Comparison of ENCODE assay signal across 20 cellular contexts in the genomic region with DNA sequence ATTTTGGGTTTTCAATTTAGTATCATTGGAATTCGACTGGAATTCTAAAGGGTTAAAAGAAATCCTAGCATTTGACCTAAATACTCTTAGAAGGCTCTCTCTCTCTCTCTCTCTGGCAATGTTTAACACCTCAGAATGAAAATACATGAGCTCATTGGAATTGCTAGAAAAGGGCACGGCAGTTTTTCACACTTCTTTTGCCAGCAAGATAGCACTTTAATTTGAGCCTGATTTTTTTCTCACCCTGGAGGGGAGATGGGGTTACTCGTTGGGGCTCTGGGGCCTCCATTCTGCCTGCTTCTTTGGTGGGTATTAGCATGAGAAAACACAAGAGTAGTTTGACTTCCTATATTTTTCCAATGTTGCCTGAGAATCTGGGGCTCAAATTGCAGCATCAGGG. TPM values are rescaled to one million over a fixed set of nuclear protein-coding genes. Genes with fewer than 3 reads are reported as not detected.
A peak's percentile ranks its signal among the peaks of the same experiment; 100 is the strongest.
DNase-seq lines count a peak whose midpoint lies in the region; ATAC-seq, FAIRE-seq and TF ChIP-seq lines count a peak whose summit lies in the region.
"Had no signal": no experiment of that assay in that cellular context is flagged by ENCODE, and none has a peak within 500 bp of the region (broad histone marks: within the 10 kb centered on the region; RNA-seq: fewer than 3 reads in every experiment).

No MANE protein-coding gene starts in this region.

- H3K27ac Mint-ChIP-seq in astrocyte (ENCODE audit: unreplicated experiment): peak overlapping the region; percentile 98
- H3K27ac Mint-ChIP-seq: activated CD8-positive, alpha-beta T cell treated with anti-CD3 and anti-CD28 coated beads, Interleukin-2, amount 10 ng/mL, durations not matched to agents 7 days and 5 days; activated T-helper 17 cell treated with anti-CD3 and anti-CD28 coated beads, Interleukin-2, amount 50 U/mL, for 72 hours had no signal

- no peaks in the 10 kb centered on the region for H3K9me3 Mint-ChIP-seq in astrocyte (ENCODE audit: unreplicated experiment)

- TF ChIP-seq CTCF in HEK293 (tag by site-specific recombination; IDR thresholded peaks at IDR 0.05) (no peak), astrocyte (IDR thresholded peaks at IDR 0.05; ENCODE audit: insufficient read depth, low read depth, low read length) (no peak)

- peak overlapping the region; percentile 49 for H3K4me2 ChIP-seq in astrocyte (ENCODE audit: low read length)
- H3K4me2 ChIP-seq: BLaER1 treated with 17β-estradiol and CSF1 and Interleukin-3, amounts not matched to agents 10 nM and 100 nM had no signal

- H3K9me3 ChIP-seq in HEK293 (ENCODE audit: control insufficient read depth, insufficient read depth, low read depth, low read length) (no peaks in the 10 kb centered on the region), astrocyte (ENCODE audit: insufficient read depth, low read depth, low read length) (no peaks in the 10 kb centered on the region), stomach smooth muscle (ENCODE audit: control insufficient read depth in 2 of 2, low read length in 2 of 2) (peaks cover 8 to 9% of the 10 kb centered on the region in 2 donors)
- H3K9me3 ChIP-seq: suprapubic skin had no signal

- no peaks in the 10 kb centered on the region for H4K20me1 ChIP-seq in astrocyte (ENCODE audit: insufficient read depth, low read length)
- H4K20me1 ChIP-seq: BLaER1 treated with 17β-estradiol and CSF1 and Interleukin-3, amounts not matched to agents 10 nM and 100 nM had no signal

- no peak overlapping the region for H3K4me3 Mint-ChIP-seq in astrocyte (ENCODE audit: unreplicated experiment)
- H3K4me3 Mint-ChIP-seq: activated CD8-positive, alpha-beta T cell treated with anti-CD3 and anti-CD28 coated beads, Interleukin-2, amount 10 ng/mL, durations not matched to agents 7 days and 5 days; activated T-helper 17 cell treated with anti-CD3 and anti-CD28 coated beads, Interleukin-2, amount 50 U/mL, for 72 hours; neural crest cell had no signal

- intact Hi-C loops in left colon (cut with DNase I, micrococcal nuclease): no loop called here

- no peak overlapping the region for H3K27ac ChIP-seq in HEK293 (ENCODE audit: extremely low read depth, low read depth, low read length)
- peak overlapping the region; percentile 17 for H3K27ac ChIP-seq in astrocyte (ENCODE audit: low read depth, low read length)
- H3K27ac ChIP-seq in stomach smooth muscle (ENCODE audit: low read length): peak overlapping the region; percentile 49
- H3K27ac ChIP-seq: BLaER1 treated with 17β-estradiol and CSF1 and Interleukin-3, amounts not matched to agents 10 nM and 100 nM; right atrium auricular region; suprapubic skin had no signal

- POLR2A ChIA-PET in HEK293 (lab: Yijun Ruan, JAX): no interaction called here

- H3K36me3 ChIP-seq in HEK293 (ENCODE audit: control insufficient read depth in 2 of 2, insufficient read depth in 1 of 2, low read length in 2 of 2) (no peaks in the 10 kb centered on the region), astrocyte (ENCODE audit: insufficient read depth, low read length) (no peaks in the 10 kb centered on the region), stomach smooth muscle (ENCODE audit: control insufficient read depth in 2 of 2, insufficient read depth in 2 of 2, low read length in 2 of 2) (no peaks in the 10 kb centered on the region)
- H3K36me3 ChIP-seq: BLaER1 treated with 17β-estradiol and CSF1 and Interleukin-3, amounts not matched to agents 10 nM and 100 nM; right atrium auricular region; suprapubic skin had no signal

- H2AFZ ChIP-seq in astrocyte (ENCODE audit: low read depth, low read length): no peak overlapping the region

- peak; percentile 49 for FAIRE-seq in astrocyte (lab: Jason Lieb, UNC)
- FAIRE-seq: frontal cortex had no signal

- CTCF ChIA-PET in HEK293 (lab: Yijun Ruan, JAX): interaction anchor here (0.6 to 1.0 kb wide), 2 partner anchors 28 to 115 kb away, joined by 3 to 5 read pairs; no protein-coding TSS in a partner anchor

- H3K4me1 ChIP-seq in HEK293 (ENCODE audit: control insufficient read depth, insufficient read depth, low read length) (peaks cover 4% of the 10 kb centered on the region), astrocyte (ENCODE audit: insufficient read depth, low read length) (peaks cover 18% of the 10 kb centered on the region), stomach smooth muscle (ENCODE audit: control insufficient read depth, insufficient read depth, low read length) (peaks cover 20% of the 10 kb centered on the region)
- H3K4me1 ChIP-seq: suprapubic skin had no signal

- H3K79me2 ChIP-seq in astrocyte (ENCODE audit: insufficient read depth, low read length): no peaks in the 10 kb centered on the region

- H3K36me3 Mint-ChIP-seq in astrocyte (ENCODE audit: low read depth, unreplicated experiment): peaks cover 3% of the 10 kb centered on the region

- ATAC-seq in left colon: peak; percentile 59
- ATAC-seq in GM19023 (IDR thresholded peaks at IDR 0.05; ENCODE audit: unreplicated experiment): no peak
- ATAC-seq: activated CD8-positive, alpha-beta T cell treated with anti-CD3 and anti-CD28 coated beads, Interleukin-2, amount 10 ng/mL, durations not matched to agents 7 days and 5 days; activated T-helper 17 cell treated with anti-CD3 and anti-CD28 coated beads, Interleukin-2, amount 50 U/mL, for 72 hours had no signal

- DNase-seq in astrocyte (ENCODE audit: low read depth) (no peak), left colon (no peak), NCI-H510A (lab: John Stamatoyannopoulos, UW) (no peak)
- no peak for DNase-seq in stimulated activated CD4-positive, alpha-beta T cell treated with anti-CD3 and anti-CD28 coated beads, Interleukin-12 subunit alpha, Interleukin-12 subunit beta, amount 100 ng/mL, for 4 hours
- DNase-seq: activated CD8-positive, alpha-beta T cell treated with anti-CD3 and anti-CD28 coated beads, Interleukin-2, amount 10 ng/mL, durations not matched to agents 7 days and 5 days; DMS153; KBM-7; NCI-H2107; NCI-H82; stimulated activated CD4-positive, alpha-beta T cell treated with anti-CD3 and anti-CD28 coated beads, Interleukin-1b, Interleukin-23, amount 100 ng/mL, for 48 hours had no signal

- H3K4me3 ChIP-seq in HEK293 (ENCODE audit: low read depth, low read length) (no peak overlapping the region), astrocyte (ENCODE audit: insufficient read depth, low read depth, low read length) (no peak overlapping the region), stomach smooth muscle (ENCODE audit: low read length in 2 of 2) (no peak overlapping the region)
- H3K4me3 ChIP-seq: BLaER1 treated with 17β-estradiol and CSF1 and Interleukin-3, amounts not matched to agents 10 nM and 100 nM; lung; right atrium auricular region; suprapubic skin had no signal

- no peaks in the 10 kb centered on the region for H3K27me3 ChIP-seq in astrocyte (ENCODE audit: insufficient read depth, low read length)
- no peaks in the 10 kb centered on the region for H3K27me3 ChIP-seq in stomach smooth muscle (ENCODE audit: control insufficient read depth in 1 of 2, insufficient read depth in 2 of 2, low read length in 2 of 2)
- H3K27me3 ChIP-seq: BLaER1 treated with 17β-estradiol and CSF1 and Interleukin-3, amounts not matched to agents 10 nM and 100 nM; right atrium auricular region had no signal

- H3K27me3 Mint-ChIP-seq in astrocyte (ENCODE audit: low read depth, unreplicated experiment): no peaks in the 10 kb centered on the region

- H3K9ac ChIP-seq in astrocyte (ENCODE audit: low read length) (no peak overlapping the region), stomach smooth muscle (ENCODE audit: low read length in 2 of 2) (no peak overlapping the region)
- H3K9ac ChIP-seq: BLaER1 treated with 17β-estradiol and CSF1 and Interleukin-3, amounts not matched to agents 10 nM and 100 nM had no signal

- peaks cover 23% of the 10 kb centered on the region for H3K4me1 Mint-ChIP-seq in astrocyte (ENCODE audit: low read depth, unreplicated experiment)
- H3K4me1 Mint-ChIP-seq: activated T-helper 17 cell treated with anti-CD3 and anti-CD28 coated beads, Interleukin-2, amount 50 U/mL, for 72 hours had no signal

TF ChIP-seq in HEK293, 187 proteins besides CTCF, POLR2A, EP300 and RAD21:
- TF ChIP-seq TRIM28 (IDR thresholded peaks at IDR 0.05; ENCODE audit: borderline replicate concordance, low read length) (no peak), ZNF335 (tag by site-specific recombination; conservative IDR thresholded peaks at IDR 0.05) (0 out of 2 replicates have a peak, but pooled peaks have one; percentile 20)
- TF ChIP-seq, protein P1, sequence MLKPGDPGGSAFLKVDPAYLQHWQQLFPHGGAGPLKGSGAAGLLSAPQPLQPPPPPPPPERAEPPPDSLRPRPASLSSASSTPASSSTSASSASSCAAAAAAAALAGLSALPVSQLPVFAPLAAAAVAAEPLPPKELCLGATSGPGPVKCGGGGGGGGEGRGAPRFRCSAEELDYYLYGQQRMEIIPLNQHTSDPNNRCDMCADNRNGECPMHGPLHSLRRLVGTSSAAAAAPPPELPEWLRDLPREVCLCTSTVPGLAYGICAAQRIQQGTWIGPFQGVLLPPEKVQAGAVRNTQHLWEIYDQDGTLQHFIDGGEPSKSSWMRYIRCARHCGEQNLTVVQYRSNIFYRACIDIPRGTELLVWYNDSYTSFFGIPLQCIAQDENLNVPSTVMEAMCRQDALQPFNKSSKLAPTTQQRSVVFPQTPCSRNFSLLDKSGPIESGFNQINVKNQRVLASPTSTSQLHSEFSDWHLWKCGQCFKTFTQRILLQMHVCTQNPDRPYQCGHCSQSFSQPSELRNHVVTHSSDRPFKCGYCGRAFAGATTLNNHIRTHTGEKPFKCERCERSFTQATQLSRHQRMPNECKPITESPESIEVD (tag by site-specific recombination; IDR thresholded peaks at IDR 0.05): peak; percentile 46

RNA-seq across cellular contexts. Expression of a gene that starts 22.8 kb away (rescaled TPM):
- total RNA-seq in astrocyte: 16.0 and 26.5 TPM in 2 replicates
- total RNA-seq in left colon: 10 to 100 TPM in 1 of 2 donors, 1 to 10 TPM in 1; 6.7 to 13.2 TPM
